ENCODE assay signal across 1 cellular context in the genomic region with DNA sequence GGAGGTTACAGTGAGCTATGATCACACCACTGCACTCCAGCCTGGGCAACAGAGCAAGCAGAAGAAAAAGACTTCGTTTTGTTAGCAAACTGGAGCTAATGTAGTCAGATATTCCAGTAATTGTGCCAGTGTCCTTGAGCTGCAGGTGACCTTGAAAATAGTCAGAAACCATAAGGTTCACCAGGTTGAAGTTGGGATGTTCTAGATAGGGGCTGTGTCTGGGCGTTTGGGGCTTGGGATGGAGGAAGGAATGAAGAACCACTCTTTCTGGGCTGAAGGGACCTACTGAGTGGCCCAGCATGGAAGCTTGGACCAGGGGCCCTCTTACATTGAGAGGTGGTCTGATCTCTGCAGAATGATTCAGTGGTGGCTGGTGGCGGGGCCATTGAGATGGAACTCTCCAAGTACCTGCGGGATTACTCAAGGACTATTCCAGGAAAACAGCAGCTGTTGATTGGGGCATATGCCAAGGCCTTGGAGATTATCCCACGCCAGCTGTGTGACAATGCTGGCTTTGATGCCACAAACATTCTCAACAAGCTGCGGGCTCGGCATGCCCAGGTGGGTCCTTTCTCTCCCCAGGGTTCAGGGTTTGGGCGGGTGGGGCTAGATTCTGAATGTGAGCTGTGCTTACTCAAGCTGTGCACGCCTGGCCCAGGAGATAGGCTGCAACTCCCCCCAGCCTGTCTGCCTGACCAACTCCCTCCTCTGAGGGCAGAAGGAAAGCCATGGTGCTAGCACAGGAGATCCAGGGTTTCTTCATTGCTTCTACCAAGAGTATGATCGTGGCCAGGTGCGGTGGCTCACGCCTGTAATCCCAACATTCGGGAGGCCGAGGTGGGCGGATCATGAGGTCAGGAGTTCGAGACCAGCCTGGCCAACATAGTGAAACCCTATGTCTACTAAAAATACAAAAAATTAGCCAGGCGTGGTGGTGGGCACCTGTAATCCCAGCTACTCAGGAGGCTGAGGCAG.
TF ChIP-seq lines count a peak whose summit lies in the region.

No MANE protein-coding gene starts in this region.

TF ChIP-seq in HepG2, 621 proteins besides CTCF, POLR2A, EP300 and RAD21:
- TF ChIP-seq NCOA2 (CRISPR knock-in tag; IDR thresholded peaks at IDR 0.05) (no peak), RBM22 (optimal IDR thresholded peaks at IDR 0.05; ENCODE audit: low read length) (peak; percentile 80), POGZ (CRISPR knock-in tag; IDR thresholded peaks at IDR 0.05) (no peak)
- TF ChIP-seq, protein P1, sequence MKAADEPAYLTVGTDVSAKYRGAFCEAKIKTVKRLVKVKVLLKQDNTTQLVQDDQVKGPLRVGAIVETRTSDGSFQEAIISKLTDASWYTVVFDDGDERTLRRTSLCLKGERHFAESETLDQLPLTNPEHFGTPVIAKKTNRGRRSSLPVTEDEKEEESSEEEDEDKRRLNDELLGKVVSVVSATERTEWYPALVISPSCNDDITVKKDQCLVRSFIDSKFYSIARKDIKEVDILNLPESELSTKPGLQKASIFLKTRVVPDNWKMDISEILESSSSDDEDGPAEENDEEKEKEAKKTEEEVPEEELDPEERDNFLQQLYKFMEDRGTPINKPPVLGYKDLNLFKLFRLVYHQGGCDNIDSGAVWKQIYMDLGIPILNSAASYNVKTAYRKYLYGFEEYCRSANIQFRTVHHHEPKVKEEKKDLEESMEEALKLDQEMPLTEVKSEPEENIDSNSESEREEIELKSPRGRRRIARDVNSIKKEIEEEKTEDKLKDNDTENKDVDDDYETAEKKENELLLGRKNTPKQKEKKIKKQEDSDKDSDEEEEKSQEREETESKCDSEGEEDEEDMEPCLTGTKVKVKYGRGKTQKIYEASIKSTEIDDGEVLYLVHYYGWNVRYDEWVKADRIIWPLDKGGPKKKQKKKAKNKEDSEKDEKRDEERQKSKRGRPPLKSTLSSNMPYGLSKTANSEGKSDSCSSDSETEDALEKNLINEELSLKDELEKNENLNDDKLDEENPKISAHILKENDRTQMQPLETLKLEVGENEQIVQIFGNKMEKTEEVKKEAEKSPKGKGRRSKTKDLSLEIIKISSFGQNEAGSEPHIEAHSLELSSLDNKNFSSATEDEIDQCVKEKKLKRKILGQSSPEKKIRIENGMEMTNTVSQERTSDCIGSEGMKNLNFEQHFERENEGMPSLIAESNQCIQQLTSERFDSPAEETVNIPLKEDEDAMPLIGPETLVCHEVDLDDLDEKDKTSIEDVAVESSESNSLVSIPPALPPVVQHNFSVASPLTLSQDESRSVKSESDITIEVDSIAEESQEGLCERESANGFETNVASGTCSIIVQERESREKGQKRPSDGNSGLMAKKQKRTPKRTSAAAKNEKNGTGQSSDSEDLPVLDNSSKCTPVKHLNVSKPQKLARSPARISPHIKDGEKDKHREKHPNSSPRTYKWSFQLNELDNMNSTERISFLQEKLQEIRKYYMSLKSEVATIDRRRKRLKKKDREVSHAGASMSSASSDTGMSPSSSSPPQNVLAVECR (CRISPR knock-in tag; IDR thresholded peaks at IDR 0.05; ENCODE audit: borderline replicate concordance) = 0 out of 2 replicates have a peak, but pooled peaks have one; percentile 14
